Comparison of ENCODE assay signal across 1 cellular context in genomic region chr6:56742122-56742791, GRCh38.
TF ChIP-seq lines count a peak whose summit lies in the region.

No MANE protein-coding gene starts in this region.

TF ChIP-seq in HepG2, 621 proteins besides CTCF, POLR2A, EP300 and RAD21 (continued from another document and continues in another):
- TF ChIP-seq ATF6 (CRISPR knock-in tag; conservative IDR thresholded peaks at IDR 0.05) (no peak), NCOR1 (IDR thresholded peaks at IDR 0.05; ENCODE audit: borderline replicate concordance, low read length) (no peak), HNF4G (IDR thresholded peaks at IDR 0.05; ENCODE audit: borderline replicate concordance, low read depth, low read length) (no peak), HNF4G (CRISPR knock-in tag; IDR thresholded peaks at IDR 0.05; ENCODE audit: borderline replicate concordance, low read depth) (no peak), JUNB (CRISPR knock-in tag; IDR thresholded peaks at IDR 0.05; ENCODE audit: borderline replicate concordance) (no peak), ZNF224 (CRISPR knock-in tag; IDR thresholded peaks at IDR 0.05) (no peak), PAWR (CRISPR knock-in tag; IDR thresholded peaks at IDR 0.05; ENCODE audit: borderline replicate concordance) (no peak), ZNF256 (CRISPR knock-in tag; conservative IDR thresholded peaks at IDR 0.05) (no peak), SSRP1 (CRISPR knock-in tag; IDR thresholded peaks at IDR 0.05) (no peak), BATF2 (CRISPR knock-in tag; IDR thresholded peaks at IDR 0.05) (no peak), GATA4 (IDR thresholded peaks at IDR 0.05; ENCODE audit: borderline replicate concordance, low read depth) (no peak), FOXO1 (CRISPR knock-in tag; IDR thresholded peaks at IDR 0.05) (peak; percentile 16; the same call in 1 of the 2 replicates), E2F1 (CRISPR knock-in tag; IDR thresholded peaks at IDR 0.05) (no peak), ZNF549 (CRISPR knock-in tag; IDR thresholded peaks at IDR 0.05) (no peak), KDM5B (CRISPR knock-in tag; IDR thresholded peaks at IDR 0.05; ENCODE audit: borderline replicate concordance) (no peak), ZNF121 (CRISPR knock-in tag; IDR thresholded peaks at IDR 0.05) (no peak), ARNT (IDR thresholded peaks at IDR 0.05) (no peak), ZNF749 (CRISPR knock-in tag; IDR thresholded peaks at IDR 0.05; ENCODE audit: borderline replicate concordance) (no peak), KDM1A (CRISPR knock-in tag; IDR thresholded peaks at IDR 0.05) (no peak), ZNF251 (CRISPR knock-in tag; IDR thresholded peaks at IDR 0.05) (no peak), NR2C2 (CRISPR knock-in tag; IDR thresholded peaks at IDR 0.05; ENCODE audit: borderline replicate concordance) (no peak), SMARCE1 (IDR thresholded peaks at IDR 0.05; ENCODE audit: borderline replicate concordance) (no peak), NRL (CRISPR knock-in tag; IDR thresholded peaks at IDR 0.05; ENCODE audit: borderline replicate concordance) (no peak), GATAD2A (CRISPR knock-in tag; IDR thresholded peaks at IDR 0.05) (peak; percentile 58), MXD4 (CRISPR knock-in tag; IDR thresholded peaks at IDR 0.05) (no peak), ZNF431 (CRISPR knock-in tag; IDR thresholded peaks at IDR 0.05; ENCODE audit: borderline replicate concordance, low read depth) (no peak), NFIC (IDR thresholded peaks at IDR 0.05; ENCODE audit: low read length) (no peak), ZNF562 (CRISPR knock-in tag; IDR thresholded peaks at IDR 0.05; ENCODE audit: borderline replicate concordance) (no peak), HOXD1 (CRISPR knock-in tag; IDR thresholded peaks at IDR 0.05) (no peak), HES4 (CRISPR knock-in tag; IDR thresholded peaks at IDR 0.05; ENCODE audit: borderline replicate concordance) (no peak), MIXL1 (CRISPR knock-in tag; IDR thresholded peaks at IDR 0.05) (0 out of 2 replicates have a peak, but pooled peaks have one; percentile 25), ETV6 (CRISPR knock-in tag; conservative IDR thresholded peaks at IDR 0.05) (no peak), ZNF160 (CRISPR knock-in tag; IDR thresholded peaks at IDR 0.05) (no peak), HDAC2 (CRISPR knock-in tag; IDR thresholded peaks at IDR 0.05) (no peak), ZBTB43 (CRISPR knock-in tag; conservative IDR thresholded peaks at IDR 0.05) (no peak), PHF8 (CRISPR knock-in tag; IDR thresholded peaks at IDR 0.05) (no peak), THAP9 (CRISPR knock-in tag; IDR thresholded peaks at IDR 0.05; ENCODE audit: borderline replicate concordance) (no peak), BCL6 (CRISPR knock-in tag; IDR thresholded peaks at IDR 0.05) (0 out of 2 replicates have a peak, but pooled peaks have one; percentile 7), SNRNP70 (IDR thresholded peaks at IDR 0.05; ENCODE audit: low read depth, low read length) (no peak), SIN3B (IDR thresholded peaks at IDR 0.05; ENCODE audit: low read length) (no peak), ZSCAN29 (CRISPR knock-in tag; conservative IDR thresholded peaks at IDR 0.05) (no peak)
- TF ChIP-seq, protein P1, sequence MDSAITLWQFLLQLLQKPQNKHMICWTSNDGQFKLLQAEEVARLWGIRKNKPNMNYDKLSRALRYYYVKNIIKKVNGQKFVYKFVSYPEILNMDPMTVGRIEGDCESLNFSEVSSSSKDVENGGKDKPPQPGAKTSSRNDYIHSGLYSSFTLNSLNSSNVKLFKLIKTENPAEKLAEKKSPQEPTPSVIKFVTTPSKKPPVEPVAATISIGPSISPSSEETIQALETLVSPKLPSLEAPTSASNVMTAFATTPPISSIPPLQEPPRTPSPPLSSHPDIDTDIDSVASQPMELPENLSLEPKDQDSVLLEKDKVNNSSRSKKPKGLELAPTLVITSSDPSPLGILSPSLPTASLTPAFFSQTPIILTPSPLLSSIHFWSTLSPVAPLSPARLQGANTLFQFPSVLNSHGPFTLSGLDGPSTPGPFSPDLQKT (CRISPR knock-in tag; IDR thresholded peaks at IDR 0.05; ENCODE audit: borderline replicate concordance), result no peak
- TF ChIP-seq, protein P2, sequence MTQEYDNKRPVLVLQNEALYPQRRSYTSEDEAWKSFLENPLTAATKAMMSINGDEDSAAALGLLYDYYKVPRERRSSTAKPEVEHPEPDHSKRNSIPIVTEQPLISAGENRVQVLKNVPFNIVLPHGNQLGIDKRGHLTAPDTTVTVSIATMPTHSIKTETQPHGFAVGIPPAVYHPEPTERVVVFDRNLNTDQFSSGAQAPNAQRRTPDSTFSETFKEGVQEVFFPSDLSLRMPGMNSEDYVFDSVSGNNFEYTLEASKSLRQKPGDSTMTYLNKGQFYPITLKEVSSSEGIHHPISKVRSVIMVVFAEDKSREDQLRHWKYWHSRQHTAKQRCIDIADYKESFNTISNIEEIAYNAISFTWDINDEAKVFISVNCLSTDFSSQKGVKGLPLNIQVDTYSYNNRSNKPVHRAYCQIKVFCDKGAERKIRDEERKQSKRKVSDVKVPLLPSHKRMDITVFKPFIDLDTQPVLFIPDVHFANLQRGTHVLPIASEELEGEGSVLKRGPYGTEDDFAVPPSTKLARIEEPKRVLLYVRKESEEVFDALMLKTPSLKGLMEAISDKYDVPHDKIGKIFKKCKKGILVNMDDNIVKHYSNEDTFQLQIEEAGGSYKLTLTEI (CRISPR knock-in tag; conservative IDR thresholded peaks at IDR 0.05), result no peak
- TF ChIP-seq, protein P3, sequence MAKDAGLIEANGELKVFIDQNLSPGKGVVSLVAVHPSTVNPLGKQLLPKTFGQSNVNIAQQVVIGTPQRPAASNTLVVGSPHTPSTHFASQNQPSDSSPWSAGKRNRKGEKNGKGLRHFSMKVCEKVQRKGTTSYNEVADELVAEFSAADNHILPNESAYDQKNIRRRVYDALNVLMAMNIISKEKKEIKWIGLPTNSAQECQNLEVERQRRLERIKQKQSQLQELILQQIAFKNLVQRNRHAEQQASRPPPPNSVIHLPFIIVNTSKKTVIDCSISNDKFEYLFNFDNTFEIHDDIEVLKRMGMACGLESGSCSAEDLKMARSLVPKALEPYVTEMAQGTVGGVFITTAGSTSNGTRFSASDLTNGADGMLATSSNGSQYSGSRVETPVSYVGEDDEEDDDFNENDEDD (CRISPR knock-in tag; IDR thresholded peaks at IDR 0.05; ENCODE audit: borderline replicate concordance), result no peak
- TF ChIP-seq, protein P4, sequence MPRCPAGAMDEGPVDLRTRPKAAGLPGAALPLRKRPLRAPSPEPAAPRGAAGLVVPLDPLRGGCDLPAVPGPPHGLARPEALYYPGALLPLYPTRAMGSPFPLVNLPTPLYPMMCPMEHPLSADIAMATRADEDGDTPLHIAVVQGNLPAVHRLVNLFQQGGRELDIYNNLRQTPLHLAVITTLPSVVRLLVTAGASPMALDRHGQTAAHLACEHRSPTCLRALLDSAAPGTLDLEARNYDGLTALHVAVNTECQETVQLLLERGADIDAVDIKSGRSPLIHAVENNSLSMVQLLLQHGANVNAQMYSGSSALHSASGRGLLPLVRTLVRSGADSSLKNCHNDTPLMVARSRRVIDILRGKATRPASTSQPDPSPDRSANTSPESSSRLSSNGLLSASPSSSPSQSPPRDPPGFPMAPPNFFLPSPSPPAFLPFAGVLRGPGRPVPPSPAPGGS (CRISPR knock-in tag; IDR thresholded peaks at IDR 0.05), result no peak
- TF ChIP-seq, protein P5, sequence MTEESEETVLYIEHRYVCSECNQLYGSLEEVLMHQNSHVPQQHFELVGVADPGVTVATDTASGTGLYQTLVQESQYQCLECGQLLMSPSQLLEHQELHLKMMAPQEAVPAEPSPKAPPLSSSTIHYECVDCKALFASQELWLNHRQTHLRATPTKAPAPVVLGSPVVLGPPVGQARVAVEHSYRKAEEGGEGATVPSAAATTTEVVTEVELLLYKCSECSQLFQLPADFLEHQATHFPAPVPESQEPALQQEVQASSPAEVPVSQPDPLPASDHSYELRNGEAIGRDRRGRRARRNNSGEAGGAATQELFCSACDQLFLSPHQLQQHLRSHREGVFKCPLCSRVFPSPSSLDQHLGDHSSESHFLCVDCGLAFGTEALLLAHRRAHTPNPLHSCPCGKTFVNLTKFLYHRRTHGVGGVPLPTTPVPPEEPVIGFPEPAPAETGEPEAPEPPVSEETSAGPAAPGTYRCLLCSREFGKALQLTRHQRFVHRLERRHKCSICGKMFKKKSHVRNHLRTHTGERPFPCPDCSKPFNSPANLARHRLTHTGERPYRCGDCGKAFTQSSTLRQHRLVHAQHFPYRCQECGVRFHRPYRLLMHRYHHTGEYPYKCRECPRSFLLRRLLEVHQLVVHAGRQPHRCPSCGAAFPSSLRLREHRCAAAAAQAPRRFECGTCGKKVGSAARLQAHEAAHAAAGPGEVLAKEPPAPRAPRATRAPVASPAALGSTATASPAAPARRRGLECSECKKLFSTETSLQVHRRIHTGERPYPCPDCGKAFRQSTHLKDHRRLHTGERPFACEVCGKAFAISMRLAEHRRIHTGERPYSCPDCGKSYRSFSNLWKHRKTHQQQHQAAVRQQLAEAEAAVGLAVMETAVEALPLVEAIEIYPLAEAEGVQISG (CRISPR knock-in tag; IDR thresholded peaks at IDR 0.05), result no peak
- TF ChIP-seq, protein P6, sequence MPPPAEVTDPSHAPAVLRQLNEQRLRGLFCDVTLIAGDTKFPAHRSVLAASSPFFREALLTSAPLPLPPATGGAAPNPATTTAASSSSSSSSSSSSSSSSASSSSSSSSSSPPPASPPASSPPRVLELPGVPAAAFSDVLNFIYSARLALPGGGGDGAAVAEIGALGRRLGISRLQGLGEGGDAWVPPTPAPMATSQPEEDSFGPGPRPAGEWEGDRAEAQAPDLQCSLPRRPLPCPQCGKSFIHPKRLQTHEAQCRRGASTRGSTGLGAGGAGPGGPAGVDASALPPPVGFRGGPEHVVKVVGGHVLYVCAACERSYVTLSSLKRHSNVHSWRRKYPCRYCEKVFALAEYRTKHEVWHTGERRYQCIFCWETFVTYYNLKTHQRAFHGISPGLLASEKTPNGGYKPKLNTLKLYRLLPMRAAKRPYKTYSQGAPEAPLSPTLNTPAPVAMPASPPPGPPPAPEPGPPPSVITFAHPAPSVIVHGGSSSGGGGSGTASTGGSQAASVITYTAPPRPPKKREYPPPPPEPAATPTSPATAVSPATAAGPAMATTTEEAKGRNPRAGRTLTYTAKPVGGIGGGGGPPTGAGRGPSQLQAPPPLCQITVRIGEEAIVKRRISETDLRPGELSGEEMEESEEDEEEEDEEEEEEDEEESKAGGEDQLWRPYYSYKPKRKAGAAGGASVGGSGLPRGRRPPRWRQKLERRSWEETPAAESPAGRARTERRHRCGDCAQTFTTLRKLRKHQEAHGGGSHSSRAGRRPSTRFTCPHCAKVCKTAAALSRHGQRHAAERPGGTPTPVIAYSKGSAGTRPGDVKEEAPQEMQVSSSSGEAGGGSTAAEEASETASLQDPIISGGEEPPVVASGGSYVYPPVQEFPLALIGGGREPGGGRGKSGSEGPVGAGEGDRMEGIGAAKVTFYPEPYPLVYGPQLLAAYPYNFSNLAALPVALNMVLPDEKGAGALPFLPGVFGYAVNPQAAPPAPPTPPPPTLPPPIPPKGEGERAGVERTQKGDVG (CRISPR knock-in tag; IDR thresholded peaks at IDR 0.05; ENCODE audit: borderline replicate concordance), result no peak
